ENCODE assay signal across 22 cellular contexts in genomic region chr1:214840366-214840765, GRCh38.
A peak's percentile ranks its signal among the peaks of the same experiment; 100 is the strongest.
DNase-seq lines count a peak whose midpoint lies in the region; ATAC-seq and TF ChIP-seq lines count a peak whose summit lies in the region.
"Had no signal": no experiment of that assay in that cellular context is flagged by ENCODE, and none has a peak within 500 bp of the region (broad histone marks: within the 10 kb centered on the region; RNA-seq: fewer than 3 reads in every experiment).

No MANE protein-coding gene starts in this region.

- intact Hi-C loops in cardiac septum (cut with DNase I), result no loop called here

- DNase-seq in EH (ENCODE audit: low read depth), result peak; percentile 72
- DNase-seq in NCI-H2107 (lab: John Stamatoyannopoulos, UW), result peak; percentile 47
- DNase-seq in epithelial cell of proximal tubule (ENCODE audit: low read depth), result peak; percentile 30
- DNase-seq in kidney glomerular epithelial cell (lab: John Stamatoyannopoulos, UW), result peak; percentile 37
- DNase-seq in superior temporal gyrus (ENCODE audit: extremely low spot score), result no peak
- DNase-seq in cerebellum (ENCODE audit: low spot score), result no peak
- DNase-seq in cardiac septum (ENCODE audit: low spot score), result no peak
- DNase-seq: activated CD4-positive, alpha-beta T cell treated with anti-CD3 and anti-CD28 coated beads for 1 hour; activated CD8-positive, alpha-beta T cell treated with anti-CD3 and anti-CD28 coated beads, Interleukin-2, amount 10 ng/mL, durations not matched to agents 7 days and 5 days; anterior cingulate cortex; central memory CD4-positive, alpha-beta T cell; NCI-H1417 treated with DMSO at 0.1 percent for 48 hours; NCI-H2081; stimulated activated CD4-positive, alpha-beta T cell treated with anti-CD3 and anti-CD28 coated beads, Interleukin-4, amount 100 ng/mL, for 4 hours; substantia nigra; T-helper 17 cell; upper lobe of left lung had no signal

- ATAC-seq in GM18861 (IDR thresholded peaks at IDR 0.05; ENCODE audit: unreplicated experiment), result no peak
- ATAC-seq: activated CD8-positive, alpha-beta T cell treated with anti-CD3 and anti-CD28 coated beads, Interleukin-2, amount 10 ng/mL, durations not matched to agents 7 days and 5 days; HCT116; sciatic nerve; stimulated activated memory B cell treated with anti-CD40 and anti-IgM and Interleukin-4, amounts not matched to agents 10 μg/mL and 1 μg/mL and 100 μg/mL, for 72 hours; T-helper 17 cell had no signal

- H3K4me3 ChIP-seq in epithelial cell of proximal tubule (ENCODE audit: low read depth, low read length), result no peak overlapping the region
- H3K4me3 ChIP-seq: SK-N-MC, upper lobe of left lung had no signal

- no peak for TF ChIP-seq CTCF in epithelial cell of proximal tubule (conservative IDR thresholded peaks at IDR 0.05; ENCODE audit: low read depth, low read length)

Comparison
In these comparisons a context has a peak if more than half of its experiments do, and no peak if none do; other contexts are left out.
1. DNase-seq: peak in EH (single experiment), NCI-H2107 (single experiment), epithelial cell of proximal tubule (single experiment) and kidney glomerular epithelial cell (single experiment); none in superior temporal gyrus (single experiment), cerebellum (single experiment) and cardiac septum (single experiment).